Comparison of ENCODE assay signal across 16 cellular contexts in genomic region chr13:49455016-49455398, GRCh38. TPM values are rescaled to one million over a fixed set of nuclear protein-coding genes. Genes with fewer than 3 reads are reported as not detected.
DNase-seq lines count a peak whose midpoint lies in the region; ATAC-seq and TF ChIP-seq lines count a peak whose summit lies in the region.
"Had no signal": no experiment of that assay in that cellular context is flagged by ENCODE, and none has a peak within 500 bp of the region (broad histone marks: within the 10 kb centered on the region; RNA-seq: fewer than 3 reads in every experiment).

No MANE protein-coding gene starts in this region.

- POLR2A ChIA-PET in naive thymus-derived CD8-positive, alpha-beta T cell (lab: Charles Lee): interaction anchor here (0.8 to 2.2 kb wide), 2 partner anchors 11 to 39 kb away, joined by 3 to 9 read pairs; partner anchors contain the start of genes CAB39L and SETDB2

- intact Hi-C loops in ovary (cut with DNase I): no loop called here

- H3K4me3 ChIP-seq in KMS-11 (IDR thresholded peaks at IDR 0.05; ENCODE audit: insufficient read depth, low read depth, low read length): no peak overlapping the region
- no peak overlapping the region for H3K4me3 ChIP-seq in muscle layer of duodenum (ENCODE audit: low read depth in 1 of 2, low read length in 2 of 2)
- H3K4me3 ChIP-seq in ovary: no peak overlapping the region

- no peak overlapping the region for H2AFZ ChIP-seq in KMS-11 (ENCODE audit: low read depth)

- H3K27ac Mint-ChIP-seq in naive thymus-derived CD8-positive, alpha-beta T cell: peak overlapping the region in 2 of 10 donors; percentile 32 to 61
- H3K27ac Mint-ChIP-seq: H9 had no signal

- no peaks in the 10 kb centered on the region for H3K27me3 ChIP-seq in KMS-11 (ENCODE audit: insufficient read depth, low read depth)
- no peaks in the 10 kb centered on the region for H3K27me3 ChIP-seq in muscle layer of duodenum (ENCODE audit: low read depth, low read length)
- H3K27me3 ChIP-seq in ovary: no peaks in the 10 kb centered on the region

- peak overlapping the region; percentile 72 for H3K4me2 ChIP-seq in KMS-11

- peaks cover 0 to 42% (median 18%) of the 10 kb centered on the region in 3 donors for H3K36me3 Mint-ChIP-seq in naive thymus-derived CD8-positive, alpha-beta T cell

- no peaks in the 10 kb centered on the region for H3K9me3 ChIP-seq in muscle layer of duodenum (ENCODE audit: control insufficient read depth in 1 of 2, low read length in 2 of 2)
- H3K9me3 ChIP-seq in ovary: no peaks in the 10 kb centered on the region

- no peaks in the 10 kb centered on the region for H3K9me3 Mint-ChIP-seq in naive thymus-derived CD8-positive, alpha-beta T cell
- H3K9me3 Mint-ChIP-seq: activated T-helper 2 cell treated with anti-CD3 and anti-CD28 coated beads, Interferon-gamma antibody, Interleukin-2, Interleukin-4, amounts not matched to agents 10 μg/mL and 5 μg/mL and 100 μg/mL, durations not matched to agents 14 hours and 24 hours and 36 hours; H9 had no signal

- peak; percentile 28 for ATAC-seq in GM18861 (IDR thresholded peaks at IDR 0.05; ENCODE audit: unreplicated experiment)
- ATAC-seq in GM21737 (IDR thresholded peaks at IDR 0.05; ENCODE audit: unreplicated experiment): peak; percentile 25
- no peak for ATAC-seq in naive thymus-derived CD8-positive, alpha-beta T cell
- ATAC-seq: HepG2, Panc1 had no signal

- no peaks in the 10 kb centered on the region for H4K20me1 ChIP-seq in KMS-11 (ENCODE audit: insufficient read depth)

- DNase-seq in ovary (no peak), NCI-H2196 treated with DMSO at 0.1 percent for 48 hours (lab: John Stamatoyannopoulos, UW; ENCODE audit: unreplicated experiment) (no peak)
- no peak for DNase-seq in naive thymus-derived CD8-positive, alpha-beta T cell
- DNase-seq: activated CD4-positive, alpha-beta T cell treated with anti-CD3 and anti-CD28 coated beads for 48 hours; COR-L47; H9; mammary epithelial cell; NCI-H446 treated with DMSO at 0.1 percent for 48 hours; nucleus accumbens had no signal

- H3K4me3 Mint-ChIP-seq in naive thymus-derived CD8-positive, alpha-beta T cell: peak overlapping the region in 1 of 10 donors; percentile 33
- H3K4me3 Mint-ChIP-seq: H9 had no signal

- H3K9ac ChIP-seq in KMS-11: 0 out of 2 replicates have a peak overlapping the region, but pooled peaks have one; percentile 2

- TF ChIP-seq POLR2A in ovary (IDR thresholded peaks at IDR 0.05): no peak

- no peaks in the 10 kb centered on the region for H3K79me2 ChIP-seq in KMS-11 (ENCODE audit: insufficient read depth, low read depth)

- TF ChIP-seq CTCF in KMS-11 (conservative IDR thresholded peaks at IDR 0.05; ENCODE audit: low read depth, low read length): no peak
- TF ChIP-seq CTCF in ovary (IDR thresholded peaks at IDR 0.05): no peak

- H3K36me3 ChIP-seq in KMS-11 (ENCODE audit: insufficient read depth) (no peaks in the 10 kb centered on the region), muscle layer of duodenum (ENCODE audit: control insufficient read depth in 1 of 2, insufficient read depth in 2 of 2, low read length in 2 of 2) (peaks cover 0 to 4% of the 10 kb centered on the region in 2 donors), ovary (no peaks in the 10 kb centered on the region)

- peaks cover 77% of the 10 kb centered on the region for H3K4me1 ChIP-seq in KMS-11 (ENCODE audit: low read depth, poor library complexity, severe bottlenecking)
- peaks cover 0 to 9% of the 10 kb centered on the region in 2 donors for H3K4me1 ChIP-seq in muscle layer of duodenum (ENCODE audit: control insufficient read depth in 1 of 2, insufficient read depth in 2 of 2, low read length in 2 of 2)
- peaks cover 3% of the 10 kb centered on the region for H3K4me1 ChIP-seq in ovary (ENCODE audit: insufficient read depth)

- H3K27ac ChIP-seq in KMS-11 (peak overlapping the region; percentile 74), muscle layer of duodenum (ENCODE audit: low read length) (peak overlapping the region; percentile 14), ovary (no peak overlapping the region)

- H3K4me1 Mint-ChIP-seq in naive thymus-derived CD8-positive, alpha-beta T cell: peaks cover 16 to 43% (median 30%) of the 10 kb centered on the region in 4 donors
- H3K4me1 Mint-ChIP-seq: H9 had no signal

- no peaks in the 10 kb centered on the region for H3K27me3 Mint-ChIP-seq in naive thymus-derived CD8-positive, alpha-beta T cell

- TF ChIP-seq EP300 in ovary (IDR thresholded peaks at IDR 0.05): no peak

RNA-seq across cellular contexts. Expression of gene SETDB2, which starts 10.9 kb away (rescaled TPM):
- 10 to 100 TPM in 6 of 7 donors, 1 to 10 TPM in 1; 9.1 to 21.6 (median 19.8) TPM for total RNA-seq in ovary
- polyA plus RNA-seq in ovary: 10 to 100 TPM in 1 of 2 donors, 1 to 10 TPM in 1; 6.6 to 14.3 TPM
- 10 to 100 TPM; 30.5 to 31.6 TPM for total RNA-seq in naive thymus-derived CD8-positive, alpha-beta T cell
- polyA plus RNA-seq in naive thymus-derived CD8-positive, alpha-beta T cell: 10 to 100 TPM; 13.3 to 14.7 (median 13.7) TPM

RNA-seq across cellular contexts. Expression of gene CAB39L, which starts 11.1 kb away (rescaled TPM):
- 10 to 100 TPM; 22.6 to 42.7 (median 26.5) TPM for total RNA-seq in ovary
- polyA plus RNA-seq in ovary: 10 to 100 TPM; 15.9 to 24.7 TPM
- total RNA-seq in naive thymus-derived CD8-positive, alpha-beta T cell: 1 to 10 TPM; 5.3 to 9.2 TPM
- 1 to 10 TPM; 4.3 to 5.2 (median 4.3) TPM for polyA plus RNA-seq in naive thymus-derived CD8-positive, alpha-beta T cell

RNA-seq across cellular contexts. Expression of gene PHF11, which starts 40.7 kb away (rescaled TPM):
- total RNA-seq in ovary: 10 to 100 TPM; 25.6 to 43.5 (median 34.0) TPM
- polyA plus RNA-seq in ovary: 10 to 100 TPM; 25.5 to 57.0 TPM
- total RNA-seq in naive thymus-derived CD8-positive, alpha-beta T cell: 100 to 1,000 TPM; 121 to 132 TPM
- 10 to 100 TPM; 75.9 to 88.3 (median 80.4) TPM for polyA plus RNA-seq in naive thymus-derived CD8-positive, alpha-beta T cell

Comparison
In these comparisons a context has a peak if more than half of its experiments do, and no peak if none do; other contexts are left out.
1. ATAC-seq: peak in GM18861 (single experiment) and GM21737 (single experiment); none in naive thymus-derived CD8-positive, alpha-beta T cell (0 of 2).
2. H3K27ac ChIP-seq: peak in KMS-11 (single experiment) and muscle layer of duodenum (single experiment); none in ovary (0 of 2).